In the genomic region with DNA sequence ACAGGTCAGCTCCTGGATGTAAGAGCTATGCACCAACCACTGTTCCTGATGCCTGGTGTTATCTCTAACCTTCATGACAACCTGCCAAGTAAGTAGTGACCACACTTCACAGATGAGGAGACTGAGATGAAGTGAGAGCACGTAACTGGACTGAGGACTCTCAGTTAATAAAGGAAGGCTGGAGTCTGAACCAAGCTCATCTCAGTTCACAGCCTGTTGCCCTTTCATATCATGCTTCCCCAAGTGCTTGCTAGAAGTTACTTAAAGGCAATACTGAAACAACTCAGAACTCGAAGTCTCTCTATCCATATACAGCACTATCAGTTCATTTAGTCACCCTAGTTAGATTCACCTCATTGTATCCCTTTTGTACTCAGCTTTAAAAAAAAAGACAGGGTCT, we compare ENCODE assay signal across 11 cellular contexts.
DNase-seq lines count a peak whose midpoint lies in the region; ATAC-seq and TF ChIP-seq lines count a peak whose summit lies in the region.
"Had no signal": no experiment of that assay in that cellular context is flagged by ENCODE, and none has a peak within 500 bp of the region (broad histone marks: within the 10 kb centered on the region; RNA-seq: fewer than 3 reads in every experiment).

No MANE protein-coding gene starts in this region.

- H3K9me3 ChIP-seq in tibial artery, result no peaks in the 10 kb centered on the region

- intact Hi-C loops in activated CD4-positive, alpha-beta memory T cell treated with anti-CD3 and anti-CD28 coated beads for 36 hours (cut with micrococcal nuclease), result loop anchor here (5.0 kb wide), 2 partner anchors 496 to 514 kb away; a partner anchor contains a TSS
- intact Hi-C loops in tibial artery (cut with DNase I; ENCODE audit: low total_unique reads), result no loop called here

- POLR2A ChIA-PET in activated CD4-positive, alpha-beta memory T cell treated with anti-CD3 and anti-CD28 coated beads for 36 hours (lab: Charles Lee), result interaction anchor here (1.2 kb wide), 1 partner anchor 32 kb away, joined by 5 read pairs; no protein-coding TSS in a partner anchor
- POLR2A ChIA-PET in activated CD4-positive, alpha-beta memory T cell treated with anti-CD3 and anti-CD28 coated beads, Interleukin-2, amount 10 ng/mL, durations not matched to agents 7 days and 5 days (lab: Charles Lee), result interaction anchor here (0.5 to 0.7 kb wide), 2 partner anchors 31 to 617 kb away, joined by 3 read pairs; no protein-coding TSS in a partner anchor

- no peaks in the 10 kb centered on the region for H3K36me3 ChIP-seq in tibial artery

- no peak overlapping the region for H3K27ac ChIP-seq in tibial artery
- H3K27ac ChIP-seq: coronary artery had no signal

- H3K4me3 Mint-ChIP-seq in activated CD4-positive, alpha-beta memory T cell treated with anti-CD3 and anti-CD28 coated beads for 36 hours, result no peak overlapping the region
- no peak overlapping the region for H3K4me3 Mint-ChIP-seq in activated CD4-positive, alpha-beta memory T cell treated with anti-CD3 and anti-CD28 coated beads, Interleukin-2, amount 10 ng/mL, durations not matched to agents 7 days and 5 days
- H3K4me3 Mint-ChIP-seq in memory B cell, result no peak overlapping the region
- no peak overlapping the region for H3K4me3 Mint-ChIP-seq in effector memory CD8-positive, alpha-beta T cell

- TF ChIP-seq CTCF in tibial artery (IDR thresholded peaks at IDR 0.05), result no peak

- H3K27ac Mint-ChIP-seq in activated CD4-positive, alpha-beta memory T cell treated with anti-CD3 and anti-CD28 coated beads for 36 hours, result peak overlapping the region; percentile 57
- no peak overlapping the region for H3K27ac Mint-ChIP-seq in activated CD4-positive, alpha-beta memory T cell treated with anti-CD3 and anti-CD28 coated beads, Interleukin-2, amount 10 ng/mL, durations not matched to agents 7 days and 5 days
- H3K27ac Mint-ChIP-seq in memory B cell, result peak overlapping the region; percentile 10
- peak overlapping the region in 1 of 2 donors; percentile 15 for H3K27ac Mint-ChIP-seq in effector memory CD8-positive, alpha-beta T cell

- ATAC-seq in GM21529 (IDR thresholded peaks at IDR 0.05; ENCODE audit: unreplicated experiment) (peak; percentile 71), HG03135 (IDR thresholded peaks at IDR 0.05; ENCODE audit: unreplicated experiment) (peak; percentile 68), memory B cell (ENCODE audit: low read depth) (no peak)
- no peak for ATAC-seq in effector memory CD8-positive, alpha-beta T cell (replicated peaks)

- H3K4me1 Mint-ChIP-seq in activated CD4-positive, alpha-beta memory T cell treated with anti-CD3 and anti-CD28 coated beads for 36 hours (ENCODE audit: low read depth), result peaks cover 64% of the 10 kb centered on the region
- H3K4me1 Mint-ChIP-seq in activated CD4-positive, alpha-beta memory T cell treated with anti-CD3 and anti-CD28 coated beads, Interleukin-2, amount 10 ng/mL, durations not matched to agents 7 days and 5 days, result peaks cover 60% of the 10 kb centered on the region
- no peaks in the 10 kb centered on the region for H3K4me1 Mint-ChIP-seq in memory B cell
- peaks cover 10 to 24% of the 10 kb centered on the region in 2 donors for H3K4me1 Mint-ChIP-seq in effector memory CD8-positive, alpha-beta T cell (ENCODE audit: low read depth in 2 of 2)

- CTCF ChIA-PET in activated CD4-positive, alpha-beta memory T cell treated with anti-CD3 and anti-CD28 coated beads for 36 hours (lab: Charles Lee), result interaction anchor here (1.3 to 6.5 kb wide), 4 partner anchors 8 to 223 kb away, joined by 3 to 39 read pairs (median 13); no protein-coding TSS in a partner anchor
- CTCF ChIA-PET in activated CD4-positive, alpha-beta memory T cell treated with anti-CD3 and anti-CD28 coated beads, Interleukin-2, amount 10 ng/mL, durations not matched to agents 7 days and 5 days (lab: Charles Lee), result interaction anchor here (0.6 to 2.5 kb wide), 5 partner anchors 9 to 223 kb away, joined by 3 to 6 read pairs (median 5); no protein-coding TSS in a partner anchor

- H3K27me3 Mint-ChIP-seq in activated CD4-positive, alpha-beta memory T cell treated with anti-CD3 and anti-CD28 coated beads for 36 hours, result no peaks in the 10 kb centered on the region
- no peaks in the 10 kb centered on the region for H3K27me3 Mint-ChIP-seq in activated CD4-positive, alpha-beta memory T cell treated with anti-CD3 and anti-CD28 coated beads, Interleukin-2, amount 10 ng/mL, durations not matched to agents 7 days and 5 days
- no peaks in the 10 kb centered on the region for H3K27me3 Mint-ChIP-seq in memory B cell
- H3K27me3 Mint-ChIP-seq in effector memory CD8-positive, alpha-beta T cell, result no peaks in the 10 kb centered on the region

- no peak for DNase-seq in activated CD4-positive, alpha-beta memory T cell treated with anti-CD3 and anti-CD28 coated beads for 36 hours
- no peak for DNase-seq in activated CD4-positive, alpha-beta memory T cell treated with anti-CD3 and anti-CD28 coated beads, Interleukin-2, amount 10 ng/mL, durations not matched to agents 7 days and 5 days
- no peak for DNase-seq in memory B cell (ENCODE audit: low spot score in 2 of 2)
- DNase-seq in NAMALWA (ENCODE audit: low spot score), result no peak
- DNase-seq in effector memory CD8-positive, alpha-beta T cell, result no peak
- DNase-seq in tibial artery, result no peak
- DNase-seq: activated effector memory CD4-positive, alpha-beta T cell treated with anti-CD3 and anti-CD28 coated beads, Interleukin-2, amount 50 U/mL, for 16 hours; NCI-H1048 had no signal

- peaks cover 16% of the 10 kb centered on the region for H3K9me3 Mint-ChIP-seq in activated CD4-positive, alpha-beta memory T cell treated with anti-CD3 and anti-CD28 coated beads for 36 hours
- H3K9me3 Mint-ChIP-seq in activated CD4-positive, alpha-beta memory T cell treated with anti-CD3 and anti-CD28 coated beads, Interleukin-2, amount 10 ng/mL, durations not matched to agents 7 days and 5 days, result peaks cover 3% of the 10 kb centered on the region
- H3K9me3 Mint-ChIP-seq in memory B cell, result no peaks in the 10 kb centered on the region
- no peaks in the 10 kb centered on the region for H3K9me3 Mint-ChIP-seq in effector memory CD8-positive, alpha-beta T cell

- H3K4me1 ChIP-seq in tibial artery, result peaks cover 0 to 9% (median 0%) of the 10 kb centered on the region in 4 donors

- no peak overlapping the region for H3K4me3 ChIP-seq in tibial artery
- H3K4me3 ChIP-seq: coronary artery had no signal

- no peaks in the 10 kb centered on the region for H3K27me3 ChIP-seq in tibial artery

- H3K36me3 Mint-ChIP-seq in activated CD4-positive, alpha-beta memory T cell treated with anti-CD3 and anti-CD28 coated beads for 36 hours, result peaks cover 40% of the 10 kb centered on the region
- H3K36me3 Mint-ChIP-seq in activated CD4-positive, alpha-beta memory T cell treated with anti-CD3 and anti-CD28 coated beads, Interleukin-2, amount 10 ng/mL, durations not matched to agents 7 days and 5 days (ENCODE audit: low read depth), result peaks cover 40% of the 10 kb centered on the region
- H3K36me3 Mint-ChIP-seq in memory B cell, result peaks cover 17% of the 10 kb centered on the region
- H3K36me3 Mint-ChIP-seq in effector memory CD8-positive, alpha-beta T cell (ENCODE audit: insufficient read depth), result no peaks in the 10 kb centered on the region

Comparison
In these comparisons a context has a peak if more than half of its experiments do, and no peak if none do; other contexts are left out.
1. ATAC-seq: peak in GM21529 (single experiment) and HG03135 (single experiment); none in memory B cell (single experiment) and effector memory CD8-positive, alpha-beta T cell (single experiment).